Comparison of ENCODE assay signal across 16 cellular contexts in genomic region chr11:12642040-12642439, GRCh38. TPM values are rescaled to one million over a fixed set of nuclear protein-coding genes. Genes with fewer than 3 reads are reported as not detected.
DNase-seq lines count a peak whose midpoint lies in the region; ATAC-seq, FAIRE-seq and TF ChIP-seq lines count a peak whose summit lies in the region.
"Had no signal": no experiment of that assay in that cellular context is flagged by ENCODE, and none has a peak within 500 bp of the region (broad histone marks: within the 10 kb centered on the region; RNA-seq: fewer than 3 reads in every experiment).

No MANE protein-coding gene starts in this region.

- H3K27me3 ChIP-seq in PC-3 (ENCODE audit: low read length) = no peaks in the 10 kb centered on the region
- no peaks in the 10 kb centered on the region for H3K27me3 ChIP-seq in body of pancreas
- H3K27me3 ChIP-seq: colonic mucosa, SJSA1, suprapubic skin had no signal

- ATAC-seq in PC-3 (0 out of 2 replicates have a peak, but pooled peaks have one; percentile 31), body of pancreas (no peak)
- ATAC-seq: activated CD4-positive, CD25-positive, alpha-beta regulatory T cell treated with anti-CD3 and anti-CD28 coated beads, Interleukin-2, amount 50 U/mL, for 24 hours had no signal

- H3K9me3 ChIP-seq in PC-3 (ENCODE audit: low read length) = no peaks in the 10 kb centered on the region
- no peaks in the 10 kb centered on the region for H3K9me3 ChIP-seq in body of pancreas
- H3K9me3 ChIP-seq: colonic mucosa, prostate gland, SJSA1, suprapubic skin had no signal

- POLR2A ChIA-PET in PC-3 (lab: Charles Lee; ENCODE audit: unreplicated experiment) = no interaction called here

- TF ChIP-seq CTCF in PC-3 (conservative IDR thresholded peaks at IDR 0.05; ENCODE audit: low read depth, low read length) (no peak), fibroblast of mammary gland (conservative IDR thresholded peaks at IDR 0.05; ENCODE audit: control insufficient read depth, insufficient read depth, low read depth, low read length) (no peak), body of pancreas (IDR thresholded peaks at IDR 0.05) (no peak)

- H3K4me1 ChIP-seq in PC-3 (ENCODE audit: insufficient read depth, low read length) (no peaks in the 10 kb centered on the region), body of pancreas (no peaks in the 10 kb centered on the region)
- H3K4me1 ChIP-seq: colonic mucosa, prostate gland, SJSA1, suprapubic skin had no signal

- peak; percentile 91 for FAIRE-seq in G401.6 (lab: Jason Lieb, UNC)

- H2AFZ ChIP-seq in PC-3 (ENCODE audit: low read length) = no peak overlapping the region

- H3K27ac ChIP-seq in PC-3 (ENCODE audit: low read length) (no peak overlapping the region), body of pancreas (no peak overlapping the region)
- H3K27ac ChIP-seq: colonic mucosa, prostate gland, SJSA1, suprapubic skin had no signal

- 79 to 82% methylated on average over 5 of the region's 5 CpGs for WGBS in body of pancreas, 2 donors

- DNase-seq in PC-3 (no peak), fibroblast of mammary gland (ENCODE audit: low read depth) (peak; percentile 57), renal cortical epithelial cell (ENCODE audit: low read depth) (peak; percentile 75), DMS53 (lab: John Stamatoyannopoulos, UW) (no peak), NCI-H510A treated with DMSO at 0.1 percent for 48 hours (lab: John Stamatoyannopoulos, UW) (no peak), body of pancreas (no peak)
- no peak for DNase-seq in activated CD8-positive, alpha-beta memory T cell treated with anti-CD3 and anti-CD28 coated beads for 24 hours
- DNase-seq: colonic mucosa, DMS79, NCI-H1048, NCI-H524 had no signal

- H3K4me2 ChIP-seq in PC-3 (ENCODE audit: low read length) = no peak overlapping the region

- no peaks in the 10 kb centered on the region for H3K79me2 ChIP-seq in PC-3 (ENCODE audit: low read length)

- intact Hi-C loops in PC-3 (cut with micrococcal nuclease) (no loop called here), body of pancreas (cut with DNase I) (no loop called here)

- H3K4me3 ChIP-seq in PC-3 (ENCODE audit: low read length) (no peak overlapping the region), fibroblast of mammary gland (ENCODE audit: control insufficient read depth, low read depth, low read length) (no peak overlapping the region), body of pancreas (no peak overlapping the region)
- H3K4me3 ChIP-seq: colonic mucosa, prostate gland, SJSA1, suprapubic skin had no signal

- no peaks in the 10 kb centered on the region; the same call in 1 of the 2 replicates for H3K9me2 ChIP-seq in PC-3 (replicated peaks; ENCODE audit: low read length)

- no peaks in the 10 kb centered on the region for H3K36me3 ChIP-seq in PC-3 (ENCODE audit: low read depth, low read length)
- H3K36me3 ChIP-seq in body of pancreas (replicated peaks in 1 of 2; ENCODE audit: insufficient read depth in 1 of 2, low read depth in 2 of 2) = no peaks in the 10 kb centered on the region
- H3K36me3 ChIP-seq: colonic mucosa, prostate gland, SJSA1, suprapubic skin had no signal

- no peak for TF ChIP-seq POLR2A in body of pancreas (IDR thresholded peaks at IDR 0.05)

- no peaks in the 10 kb centered on the region for H4K20me1 ChIP-seq in PC-3 (ENCODE audit: low read length)

- BruUV-seq in PC-3 (replicated peaks; lab: Mats Ljungman, UMichigan) = no TSS peak

- no peaks in the 10 kb centered on the region for H3F3A ChIP-seq in PC-3 (ENCODE audit: low read length, unreplicated experiment)

- CTCF ChIA-PET in PC-3 (lab: Charles Lee) = interaction anchor here (0.6 kb wide), 1 partner anchor 353 kb away, joined by 4 read pairs; no protein-coding TSS in a partner anchor

- H3K9ac ChIP-seq in PC-3 (ENCODE audit: low read length) = no peak overlapping the region

RNA-seq across cellular contexts. Expression of gene TEAD1, which starts 32.2 kb away (rescaled TPM):
- total RNA-seq in PC-3 (2014; rRNA removed) (70.2 and 148 TPM in 2 replicates), renal cortical epithelial cell (54.4 and 170 TPM in 2 replicates), body of pancreas (10 to 100 TPM; 36.9 to 55.0 TPM)

Comparison
In these comparisons a context has a peak if more than half of its experiments do, and no peak if none do; other contexts are left out.
1. DNase-seq: peak in fibroblast of mammary gland (single experiment) and renal cortical epithelial cell (single experiment); none in PC-3 (single experiment), activated CD8-positive, alpha-beta memory T cell treated with anti-CD3 and anti-CD28 coated beads for 24 hours (single experiment), DMS53 (single experiment), NCI-H510A treated with DMSO at 0.1 percent for 48 hours (single experiment) and body of pancreas (0 of 4).